Comparison of ENCODE assay signal across 25 cellular contexts in the genomic region with DNA sequence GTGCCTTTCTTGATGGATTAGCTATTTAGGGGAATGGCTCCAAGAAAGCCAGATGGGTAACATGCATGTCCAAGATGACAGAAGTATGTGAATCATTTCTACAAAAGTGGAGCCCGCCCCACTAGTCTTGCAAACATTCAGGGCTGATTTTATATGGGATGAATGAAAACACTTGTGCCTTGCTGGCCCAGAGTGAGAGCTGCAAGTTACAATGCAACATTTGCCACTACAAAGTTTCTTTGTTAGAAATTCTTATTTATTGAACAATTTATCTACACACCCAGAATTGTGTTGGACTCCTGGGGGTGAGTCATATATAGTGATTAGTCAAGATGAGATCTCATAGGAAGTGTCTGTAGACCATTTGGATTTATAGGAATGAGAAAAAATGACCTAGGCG. TPM values are rescaled to one million over a fixed set of nuclear protein-coding genes. Genes with fewer than 3 reads are reported as not detected.
DNase-seq lines count a peak whose midpoint lies in the region; ATAC-seq, FAIRE-seq and TF ChIP-seq lines count a peak whose summit lies in the region.
"Had no signal": no experiment of that assay in that cellular context is flagged by ENCODE, and none has a peak within 500 bp of the region (broad histone marks: within the 10 kb centered on the region; RNA-seq: fewer than 3 reads in every experiment).

No MANE protein-coding gene starts in this region.

- H3K27me3 ChIP-seq in bronchial epithelial cell (ENCODE audit: control insufficient read depth, insufficient read depth, low read length) (no peaks in the 10 kb centered on the region), keratinocyte (ENCODE audit: control insufficient read depth, extremely low read depth, insufficient read depth, low read length) (no peaks in the 10 kb centered on the region), upper lobe of left lung (no peaks in the 10 kb centered on the region)
- H3K27me3 ChIP-seq: brain microvascular endothelial cell, heart right ventricle, vagina had no signal

- H3K9me3 ChIP-seq in keratinocyte (ENCODE audit: control insufficient read depth, low read depth, low read length): no peaks in the 10 kb centered on the region
- no peaks in the 10 kb centered on the region for H3K9me3 ChIP-seq in upper lobe of left lung
- H3K9me3 ChIP-seq: vagina had no signal

- no peaks in the 10 kb centered on the region for H3K27me3 Mint-ChIP-seq in Calu3 (ENCODE audit: unreplicated experiment)
- H3K27me3 Mint-ChIP-seq: activated B cell treated with CpG ODN at 0.5 μM for 24 hours had no signal

- no peak for TF ChIP-seq EP300 in upper lobe of left lung (IDR thresholded peaks at IDR 0.05)

- H3K9me3 Mint-ChIP-seq in Calu3 (ENCODE audit: low read depth, unreplicated experiment): no peaks in the 10 kb centered on the region
- H3K9me3 Mint-ChIP-seq: activated B cell treated with CpG ODN at 0.5 μM for 24 hours; activated CD4-positive, alpha-beta memory T cell treated with anti-CD3 and anti-CD28 coated beads, Interleukin-2, amount 10 ng/mL, durations not matched to agents 7 days and 5 days; activated naive CD8-positive, alpha-beta T cell treated with anti-CD3 and anti-CD28 coated beads, Interleukin-2, amount 10 ng/mL, durations not matched to agents 7 days and 5 days; activated T-cell treated with anti-CD3 and anti-CD28 coated beads, Interleukin-2, amount 50 U/mL, for 72 hours; T-helper 2 cell treated with Interferon-gamma antibody and Interleukin-4, amounts not matched to agents 5 μg/mL and 100 μg/mL, for 36 hours had no signal

- TF ChIP-seq POLR2A in upper lobe of left lung (IDR thresholded peaks at IDR 0.05): no peak

- H3K4me1 ChIP-seq in keratinocyte (ENCODE audit: control insufficient read depth, extremely low read depth, insufficient read depth, low read length) (peaks cover 20% of the 10 kb centered on the region), upper lobe of left lung (no peaks in the 10 kb centered on the region)
- H3K4me1 ChIP-seq: heart right ventricle, vagina had no signal

- H3K27ac ChIP-seq in keratinocyte (ENCODE audit: control insufficient read depth, insufficient read depth, low read length) (peak overlapping the region; percentile 49), upper lobe of left lung (no peak overlapping the region)
- H3K27ac ChIP-seq: brain microvascular endothelial cell, heart right ventricle, vagina had no signal

- H3K4me3 ChIP-seq in bronchial epithelial cell (ENCODE audit: low read depth, low read length): no peak overlapping the region
- no peak overlapping the region for H3K4me3 ChIP-seq in keratinocyte (ENCODE audit: control insufficient read depth in 2 of 3, extremely low read depth in 1 of 3, insufficient read depth in 2 of 3, low read depth in 1 of 3, low read length in 3 of 3)
- no peak overlapping the region for H3K4me3 ChIP-seq in upper lobe of left lung
- H3K4me3 ChIP-seq: GM12878, heart right ventricle, K562, lung, smooth muscle cell, vagina had no signal

- DNase-seq in Calu3 (no peak), HT1080 (ENCODE audit: low read depth) (peak; percentile 92), bronchial epithelial cell (ENCODE audit: low read depth) (peak; percentile 77), keratinocyte (ENCODE audit: low read depth, low spot score) (no peak), upper lobe of left lung (no peak), NCI-H2029 treated with DMSO at 0.1 percent for 48 hours (lab: John Stamatoyannopoulos, UW) (no peak)
- DNase-seq: activated B cell treated with CpG ODN at 0.5 μM for 24 hours; activated CD4-positive, alpha-beta memory T cell treated with anti-CD3 and anti-CD28 coated beads, Interleukin-2, amount 10 ng/mL, durations not matched to agents 7 days and 5 days; activated naive CD8-positive, alpha-beta T cell treated with anti-CD3 and anti-CD28 coated beads, Interleukin-2, amount 10 ng/mL, durations not matched to agents 7 days and 5 days; activated T-cell treated with anti-CD3 and anti-CD28 coated beads, Interleukin-2, amount 50 U/mL, for 72 hours; brain microvascular endothelial cell; cortex of kidney; heart right ventricle; NCI-H1930; NCI-H510A; stimulated activated CD4-positive, alpha-beta T cell treated with anti-CD3 and anti-CD28 coated beads, Interleukin-4, amount 100 ng/mL, for 24 hours had no signal

- intact Hi-C loops in Calu3 (cut with micrococcal nuclease; ENCODE audit: unreplicated experiment): no loop called here

- H3K4me2 ChIP-seq in keratinocyte (ENCODE audit: control insufficient read depth, extremely low read depth, insufficient read depth, low read depth, low read length): peak overlapping the region; percentile 64
- H3K4me2 ChIP-seq: smooth muscle cell had no signal

- ATAC-seq in HG02970 (IDR thresholded peaks at IDR 0.05; ENCODE audit: low FRiP score, unreplicated experiment) (no peak), upper lobe of left lung (ENCODE audit: low FRiP score in 2 of 2) (no peak), HG03571 (IDR thresholded peaks at IDR 0.05; ENCODE audit: unreplicated experiment) (no peak)
- ATAC-seq: activated T-cell treated with anti-CD3 and anti-CD28 coated beads, Interleukin-2, amount 50 U/mL, for 72 hours; GM12878; heart right ventricle; K562 had no signal

- H4K20me1 ChIP-seq in keratinocyte (ENCODE audit: control insufficient read depth, extremely low read depth, insufficient read depth, low read length): no peaks in the 10 kb centered on the region

- no peaks in the 10 kb centered on the region for H3K79me2 ChIP-seq in keratinocyte (ENCODE audit: control insufficient read depth, insufficient read depth, low read length)

- peaks cover 31% of the 10 kb centered on the region for H3K4me1 Mint-ChIP-seq in Calu3 (ENCODE audit: low read depth, unreplicated experiment)
- H3K4me1 Mint-ChIP-seq: activated B cell treated with CpG ODN at 0.5 μM for 24 hours; activated CD4-positive, alpha-beta memory T cell treated with anti-CD3 and anti-CD28 coated beads, Interleukin-2, amount 10 ng/mL, durations not matched to agents 7 days and 5 days; activated naive CD8-positive, alpha-beta T cell treated with anti-CD3 and anti-CD28 coated beads, Interleukin-2, amount 10 ng/mL, durations not matched to agents 7 days and 5 days had no signal

- H3K9ac ChIP-seq in keratinocyte (ENCODE audit: control insufficient read depth, extremely low read depth, insufficient read depth, low read length): no peak overlapping the region

- TF ChIP-seq CTCF in Calu3 (IDR thresholded peaks at IDR 0.05; ENCODE audit: unreplicated experiment) (no peak), bronchial epithelial cell (IDR thresholded peaks at IDR 0.05; ENCODE audit: insufficient read depth, low read length, severe bottlenecking) (no peak), keratinocyte (optimal IDR thresholded peaks at IDR 0.05 in 1 of 3, IDR thresholded peaks at IDR 0.05 in 1 of 3, conservative IDR thresholded peaks at IDR 0.05 in 1 of 3; ENCODE audit: extremely low read depth in 1 of 3, insufficient read depth in 2 of 3, low read length in 3 of 3) (no peak), upper lobe of left lung (IDR thresholded peaks at IDR 0.05) (no peak)

- CTCF ChIA-PET in Calu3 (lab: Charles Lee): no interaction called here

- dilution Hi-C loops in keratinocyte (cut with MboI; ENCODE audit: extremely low pct_ligation_motif_present, low sequenced_read_pairs): no loop called here

- H2AFZ ChIP-seq in keratinocyte (ENCODE audit: control insufficient read depth, low read length): peak overlapping the region; percentile 15

- no TSS peak for BruUV-seq in Calu3 (replicated peaks; lab: Mats Ljungman, UMichigan)

- no peaks in the 10 kb centered on the region for H3K36me3 Mint-ChIP-seq in Calu3 (ENCODE audit: insufficient read depth, unreplicated experiment)
- H3K36me3 Mint-ChIP-seq: activated naive CD8-positive, alpha-beta T cell treated with anti-CD3 and anti-CD28 coated beads, Interleukin-2, amount 10 ng/mL, durations not matched to agents 7 days and 5 days had no signal

- FAIRE-seq in bronchial epithelial cell (lab: Jason Lieb, UNC): no peak
- FAIRE-seq in keratinocyte (lab: Jason Lieb, UNC): peak; percentile 87
- FAIRE-seq: G401.6, GM12878, K562 had no signal

- H3K36me3 ChIP-seq in bronchial epithelial cell (ENCODE audit: control insufficient read depth, insufficient read depth, low read length) (no peaks in the 10 kb centered on the region), keratinocyte (ENCODE audit: control insufficient read depth in 2 of 2, extremely low read depth in 1 of 2, insufficient read depth in 2 of 2, low read length in 2 of 2) (no peaks in the 10 kb centered on the region), upper lobe of left lung (no peaks in the 10 kb centered on the region)
- H3K36me3 ChIP-seq: brain microvascular endothelial cell, heart right ventricle, vagina had no signal

- H3K4me3 Mint-ChIP-seq in Calu3 (ENCODE audit: low read depth, unreplicated experiment): no peak overlapping the region
- H3K4me3 Mint-ChIP-seq: activated B cell treated with CpG ODN at 0.5 μM for 24 hours; activated CD4-positive, alpha-beta memory T cell treated with anti-CD3 and anti-CD28 coated beads, Interleukin-2, amount 10 ng/mL, durations not matched to agents 7 days and 5 days; activated naive CD8-positive, alpha-beta T cell treated with anti-CD3 and anti-CD28 coated beads, Interleukin-2, amount 10 ng/mL, durations not matched to agents 7 days and 5 days; activated T-cell treated with anti-CD3 and anti-CD28 coated beads, Interleukin-2, amount 50 U/mL, for 72 hours; T-helper 2 cell treated with Interferon-gamma antibody and Interleukin-4, amounts not matched to agents 5 μg/mL and 100 μg/mL, for 36 hours had no signal

- 77 to 83% methylated on average over 2 of the region's 2 CpGs for WGBS in upper lobe of left lung, 2 donors

- H3K27ac Mint-ChIP-seq in Calu3 (ENCODE audit: unreplicated experiment): peak overlapping the region; percentile 40
- H3K27ac Mint-ChIP-seq: activated B cell treated with CpG ODN at 0.5 μM for 24 hours; activated CD4-positive, alpha-beta memory T cell treated with anti-CD3 and anti-CD28 coated beads, Interleukin-2, amount 10 ng/mL, durations not matched to agents 7 days and 5 days; activated naive CD8-positive, alpha-beta T cell treated with anti-CD3 and anti-CD28 coated beads, Interleukin-2, amount 10 ng/mL, durations not matched to agents 7 days and 5 days; activated T-cell treated with anti-CD3 and anti-CD28 coated beads, Interleukin-2, amount 50 U/mL, for 72 hours; T-helper 2 cell treated with Interferon-gamma antibody and Interleukin-4, amounts not matched to agents 5 μg/mL and 100 μg/mL, for 36 hours had no signal

- no peaks in the 10 kb centered on the region for H3K9me1 ChIP-seq in keratinocyte (ENCODE audit: control insufficient read depth, extremely low read depth, insufficient read depth, low read length)

RNA-seq across cellular contexts. Expression of a gene that starts 53.3 kb away (rescaled TPM):
- total RNA-seq in Calu3 (2022): 115 and 178 TPM in 2 replicates
- total RNA-seq in HT1080 (2014; rRNA removed; shearing (Covaris generic)): 403 and 500 TPM in 2 replicates
- polyA plus RNA-seq in HT1080 (2015; cell fraction: cytosol; rRNA removed): 361 and 462 TPM in 2 replicates
- polyA plus RNA-seq in HT1080 (2015; cell fraction: nucleus; rRNA removed): 539 and 598 TPM in 2 replicates
- total RNA-seq in bronchial epithelial cell: 80.1 and 96.1 TPM in 2 replicates
- 226 to 552 TPM (median 465 TPM) in 3 replicates for polyA plus RNA-seq in keratinocyte
- 43.5 TPM for polyA plus RNA-seq in keratinocyte (2011; ENCODE audit: low read depth)
- 139 and 276 TPM in 2 replicates for polyA plus RNA-seq in keratinocyte (2011; cell fraction: cytosol; rRNA removed)
- 427 and 537 TPM in 2 replicates for polyA plus RNA-seq in keratinocyte (2011; cell fraction: nucleus; rRNA removed)
- polyA plus RNA-seq in keratinocyte (2012; ENCODE audit: low replicate concordance): 47.0 and 314 TPM in 2 replicates
- 309 to 761 TPM (median 397 TPM) in 3 replicates for polyA minus RNA-seq in keratinocyte
- polyA minus RNA-seq in keratinocyte (2011; cell fraction: cytosol; rRNA and poly(A)+ RNA removed): 419 TPM
- polyA minus RNA-seq in keratinocyte (2011; cell fraction: nucleus; rRNA and poly(A)+ RNA removed): 805 and 1,429 TPM in 2 replicates
- total RNA-seq in upper lobe of left lung: 10 to 100 TPM; 20.4 to 42.8 (median 27.8) TPM

Comparison
In these comparisons a context has a peak if more than half of its experiments do, and no peak if none do; other contexts are left out.
1. DNase-seq: peak in HT1080 (single experiment) and bronchial epithelial cell (single experiment); none in Calu3 (single experiment), keratinocyte (single experiment), upper lobe of left lung (0 of 2) and NCI-H2029 treated with DMSO at 0.1 percent for 48 hours (single experiment).